8 cellular contexts compared by ENCODE assay signal in the genomic region with DNA sequence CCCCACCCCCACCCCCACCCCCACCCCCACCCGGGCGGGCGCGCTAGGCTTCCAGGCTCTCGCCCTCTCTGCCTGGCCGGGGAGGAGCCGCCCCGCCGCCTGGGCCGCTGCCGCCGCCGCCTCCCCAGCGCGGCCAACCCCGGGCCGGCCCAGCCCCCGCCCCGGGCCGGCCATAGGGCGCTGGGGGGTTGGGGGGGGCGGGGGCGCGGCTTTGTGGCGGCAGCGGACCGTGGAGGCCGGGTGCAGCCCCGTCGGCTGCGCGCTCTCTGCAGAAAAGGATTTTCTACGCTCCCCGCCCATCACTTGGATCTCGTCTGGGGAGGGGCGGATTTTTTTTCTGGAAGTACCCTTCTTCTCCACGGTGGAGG.
DNase-seq lines count a peak whose midpoint lies in the region; ATAC-seq, FAIRE-seq and TF ChIP-seq lines count a peak whose summit lies in the region.

No MANE protein-coding gene starts in this region.

- no peaks in the 10 kb centered on the region for H3K9me3 Mint-ChIP-seq in effector memory CD8-positive, alpha-beta T cell

- H3K9ac ChIP-seq in mesendoderm (ENCODE audit: low read length), result peak overlapping the region; percentile 87

- H3K23ac ChIP-seq in mesendoderm (ENCODE audit: low read length), result no peak overlapping the region

- H3K18ac ChIP-seq in mesendoderm (ENCODE audit: low read length), result peak overlapping the region; percentile 96

- H3K27me3 Mint-ChIP-seq in effector memory CD8-positive, alpha-beta T cell, result peaks cover 14 to 43% of the 10 kb centered on the region in 2 donors

- FAIRE-seq in D721Med (lab: Jason Lieb, UNC), result no peak

- no peak overlapping the region for H2BK5ac ChIP-seq in mesendoderm (ENCODE audit: low read length)

- H3K36me3 Mint-ChIP-seq in effector memory CD8-positive, alpha-beta T cell (ENCODE audit: insufficient read depth), result no peaks in the 10 kb centered on the region

- peaks cover 10% of the 10 kb centered on the region for H3K79me1 ChIP-seq in mesendoderm (ENCODE audit: low read length)

- H2AK5ac ChIP-seq in mesendoderm (ENCODE audit: low read length), result no peak overlapping the region

- TF ChIP-seq CTCF in D721Med (IDR thresholded peaks at IDR 0.05; ENCODE audit: insufficient read depth, missing control alignments) (no peak), RWPE2 (IDR thresholded peaks at IDR 0.05; ENCODE audit: poor library complexity, severe bottlenecking) (no peak)

- H3K4me1 ChIP-seq in RWPE2 (ENCODE audit: insufficient read depth, poor library complexity, severe bottlenecking) (peaks cover 26% of the 10 kb centered on the region), mesendoderm (ENCODE audit: control insufficient read depth, low read depth, low read length) (peaks cover 8% of the 10 kb centered on the region)

- H3K4me2 ChIP-seq in mesendoderm (ENCODE audit: low read length), result peak overlapping the region; percentile 54

- peak; percentile 59 for DNase-seq in D721Med (ENCODE audit: insufficient read length, low spot score)
- no peak for DNase-seq in RWPE2 (ENCODE audit: low spot score)
- DNase-seq in effector memory CD8-positive, alpha-beta T cell, result no peak
- DNase-seq in mesendoderm, result peak; percentile 79
- peak; percentile 54 for DNase-seq in ureter (ENCODE audit: low spot score)
- DNase-seq in foreskin melanocyte, result no peak

- peaks cover 32% of the 10 kb centered on the region for H3K79me2 ChIP-seq in mesendoderm (ENCODE audit: control insufficient read depth, insufficient read depth, low read length)

- peaks cover 9 to 10% of the 10 kb centered on the region in 2 donors for H3K4me1 Mint-ChIP-seq in effector memory CD8-positive, alpha-beta T cell (ENCODE audit: low read depth in 2 of 2)

- peak overlapping the region; percentile 75 to 76 for H3K4me3 Mint-ChIP-seq in effector memory CD8-positive, alpha-beta T cell

- H3K27ac ChIP-seq in RWPE2 (ENCODE audit: poor library complexity, severe bottlenecking) (peak overlapping the region; percentile 77), mesendoderm (ENCODE audit: low read depth, low read length) (peak overlapping the region; percentile 78)

- peak overlapping the region; percentile 77 for H3K4ac ChIP-seq in mesendoderm (ENCODE audit: low read depth, low read length)

- H4K5ac ChIP-seq in mesendoderm (ENCODE audit: low read length), result no peak overlapping the region

- peak overlapping the region; percentile 41 for H2BK15ac ChIP-seq in mesendoderm (replicated peaks; ENCODE audit: low read depth)

- H3K9me3 ChIP-seq in RWPE2 (ENCODE audit: severe bottlenecking), result no peaks in the 10 kb centered on the region

- no peaks in the 10 kb centered on the region for H3K27me3 ChIP-seq in RWPE2 (ENCODE audit: insufficient read depth, poor library complexity, severe bottlenecking)
- H3K27me3 ChIP-seq in mesendoderm (ENCODE audit: insufficient read depth, low read length, poor library complexity), result no peaks in the 10 kb centered on the region

- peak overlapping the region; percentile 90 for H3K56ac ChIP-seq in mesendoderm (ENCODE audit: low read length)

- H3K4me3 ChIP-seq in RWPE2 (ENCODE audit: severe bottlenecking), result peak overlapping the region; percentile 94
- H3K4me3 ChIP-seq in mesendoderm (ENCODE audit: low read length), result peak overlapping the region; percentile 50

- WGBS in mesendoderm (ENCODE audit: extremely low coverage, insufficient coverage, low lambda C conversion rate), result no CpG with 5 or more reads among the region's 37 CpGs

- peak; percentile 66 for ATAC-seq in GM19324 (IDR thresholded peaks at IDR 0.05; ENCODE audit: low FRiP score, unreplicated experiment)
- ATAC-seq in HG03432 (IDR thresholded peaks at IDR 0.05; ENCODE audit: unreplicated experiment), result peak; percentile 74
- peak; percentile 77 for ATAC-seq in RWPE2 (ENCODE audit: low read depth)
- ATAC-seq in effector memory CD8-positive, alpha-beta T cell (replicated peaks), result peak; percentile 69

- H2BK120ac ChIP-seq in mesendoderm (ENCODE audit: low read depth, low read length), result no peak overlapping the region

- H3K36me3 ChIP-seq in RWPE2 (ENCODE audit: low read depth) (no peaks in the 10 kb centered on the region), mesendoderm (ENCODE audit: control insufficient read depth, insufficient read depth, low read length) (no peaks in the 10 kb centered on the region)

- H4K8ac ChIP-seq in mesendoderm (ENCODE audit: low read depth, low read length), result no peak overlapping the region

- no peak overlapping the region for H3K27ac Mint-ChIP-seq in effector memory CD8-positive, alpha-beta T cell

Comparison
In these comparisons a context has a peak if more than half of its experiments do, and no peak if none do; other contexts are left out.
1. DNase-seq: peak in D721Med (single experiment), mesendoderm (single experiment) and ureter (single experiment); none in RWPE2 (single experiment), effector memory CD8-positive, alpha-beta T cell (0 of 3) and foreskin melanocyte (single experiment).
2. Peak in every context shown above with its lines, with median percentiles within 50 percentile points of each other: ATAC-seq.